Comparison of ENCODE assay signal across 24 cellular contexts in genomic region chrX:40476958-40477357, GRCh38.
DNase-seq lines count a peak whose midpoint lies in the region; ATAC-seq, FAIRE-seq and TF ChIP-seq lines count a peak whose summit lies in the region.
"Had no signal": no experiment of that assay in that cellular context is flagged by ENCODE, and none has a peak within 500 bp of the region (broad histone marks: within the 10 kb centered on the region; RNA-seq: fewer than 3 reads in every experiment).

No MANE protein-coding gene starts in this region.

- no peaks in the 10 kb centered on the region for H3K9me3 ChIP-seq in CD4-positive, CD25-positive, alpha-beta regulatory T cell (ENCODE audit: control insufficient read depth in 2 of 2, low read length in 2 of 2)
- H3K9me3 ChIP-seq in heart left ventricle, result peaks cover 0 to 5% (median 0%) of the 10 kb centered on the region in 12 donors
- H3K9me3 ChIP-seq: BE2C, Caco-2 had no signal

- TF ChIP-seq CTCF in chondrocyte (IDR thresholded peaks at IDR 0.05) (no peak), heart left ventricle (IDR thresholded peaks at IDR 0.05) (no peak), dorsolateral prefrontal cortex (IDR thresholded peaks at IDR 0.05 in 54 of 56, conservative IDR thresholded peaks at IDR 0.05 in 2 of 56; ENCODE audit: low read depth in 1 of 56, partially characterized antibody in 56 of 56) (no peak)

- H3K27ac Mint-ChIP-seq in CD4-positive, CD25-positive, alpha-beta regulatory T cell, result peak overlapping the region in 2 of 3 donors; percentile 48 to 60
- no peak overlapping the region for H3K27ac Mint-ChIP-seq in activated T-helper 17 cell treated with anti-CD3 and anti-CD28 coated beads, Interleukin-2, amount 50 U/mL, for 72 hours
- no peak overlapping the region for H3K27ac Mint-ChIP-seq in chondrocyte (ENCODE audit: unreplicated experiment)
- H3K27ac Mint-ChIP-seq: CD4-positive, alpha-beta T cell; H9 had no signal

- H3K4me3 Mint-ChIP-seq in CD4-positive, CD25-positive, alpha-beta regulatory T cell, result peak overlapping the region; percentile 7 to 67 (median 32)
- peak overlapping the region; percentile 19 for H3K4me3 Mint-ChIP-seq in activated T-helper 17 cell treated with anti-CD3 and anti-CD28 coated beads, Interleukin-2, amount 50 U/mL, for 72 hours
- no peak overlapping the region for H3K4me3 Mint-ChIP-seq in chondrocyte (ENCODE audit: unreplicated experiment)
- H3K4me3 Mint-ChIP-seq: CD4-positive, alpha-beta T cell; H9 had no signal

- H3K9me3 Mint-ChIP-seq in CD4-positive, CD25-positive, alpha-beta regulatory T cell, result peaks cover 0 to 4% (median 0%) of the 10 kb centered on the region in 7 donors
- no peaks in the 10 kb centered on the region for H3K9me3 Mint-ChIP-seq in activated T-helper 17 cell treated with anti-CD3 and anti-CD28 coated beads, Interleukin-2, amount 50 U/mL, for 72 hours
- peaks cover 12% of the 10 kb centered on the region for H3K9me3 Mint-ChIP-seq in chondrocyte (ENCODE audit: low read depth)
- H3K9me3 Mint-ChIP-seq: CD4-positive, alpha-beta T cell had no signal

- no peaks in the 10 kb centered on the region for H3K27me3 ChIP-seq in CD4-positive, CD25-positive, alpha-beta regulatory T cell (ENCODE audit: control insufficient read depth, insufficient read depth, low read length)
- peaks cover 0 to 62% (median 0%) of the 10 kb centered on the region in 9 donors for H3K27me3 ChIP-seq in heart left ventricle
- peaks cover 0 to 91% (median 34%) of the 10 kb centered on the region in 45 donors for H3K27me3 ChIP-seq in dorsolateral prefrontal cortex
- H3K27me3 ChIP-seq: BE2C had no signal

- H3K4me1 Mint-ChIP-seq in CD4-positive, CD25-positive, alpha-beta regulatory T cell, result peaks cover 0 to 48% (median 26%) of the 10 kb centered on the region in 4 donors
- H3K4me1 Mint-ChIP-seq in activated T-helper 17 cell treated with anti-CD3 and anti-CD28 coated beads, Interleukin-2, amount 50 U/mL, for 72 hours, result peaks cover 11% of the 10 kb centered on the region
- peaks cover 22% of the 10 kb centered on the region for H3K4me1 Mint-ChIP-seq in chondrocyte (ENCODE audit: low read depth)

- H3K36me3 ChIP-seq in CD4-positive, CD25-positive, alpha-beta regulatory T cell (ENCODE audit: control insufficient read depth, insufficient read depth, low read length), result no peaks in the 10 kb centered on the region
- H3K36me3 ChIP-seq in heart left ventricle, result no peaks in the 10 kb centered on the region
- H3K36me3 ChIP-seq: BE2C had no signal

- H3K4me3 ChIP-seq in CD4-positive, CD25-positive, alpha-beta regulatory T cell (ENCODE audit: low read depth, low read length), result peak overlapping the region; percentile 53
- H3K4me3 ChIP-seq in heart left ventricle (no peak overlapping the region), dorsolateral prefrontal cortex (no peak overlapping the region)
- H3K4me3 ChIP-seq: GM23248 had no signal

- no peaks in the 10 kb centered on the region for H3K36me3 Mint-ChIP-seq in CD4-positive, CD25-positive, alpha-beta regulatory T cell
- H3K36me3 Mint-ChIP-seq in activated T-helper 17 cell treated with anti-CD3 and anti-CD28 coated beads, Interleukin-2, amount 50 U/mL, for 72 hours (ENCODE audit: low read depth), result no peaks in the 10 kb centered on the region
- H3K36me3 Mint-ChIP-seq in chondrocyte (ENCODE audit: low read depth), result no peaks in the 10 kb centered on the region

- H3K27me3 Mint-ChIP-seq in CD4-positive, CD25-positive, alpha-beta regulatory T cell, result peaks cover 6% of the 10 kb centered on the region
- peaks cover 4% of the 10 kb centered on the region for H3K27me3 Mint-ChIP-seq in activated T-helper 17 cell treated with anti-CD3 and anti-CD28 coated beads, Interleukin-2, amount 50 U/mL, for 72 hours
- no peaks in the 10 kb centered on the region for H3K27me3 Mint-ChIP-seq in chondrocyte (ENCODE audit: low read depth)
- H3K27me3 Mint-ChIP-seq: CD4-positive, alpha-beta T cell had no signal

- 77 to 85% (median 81%) methylated on average over 7 of the region's 7 CpGs for WGBS in heart left ventricle, 4 donors

- H3K27ac ChIP-seq in CD4-positive, CD25-positive, alpha-beta regulatory T cell (ENCODE audit: insufficient read depth, low read length, poor library complexity, severe bottlenecking), result peak overlapping the region; percentile 33
- no peak overlapping the region for H3K27ac ChIP-seq in heart left ventricle
- no peak overlapping the region for H3K27ac ChIP-seq in dorsolateral prefrontal cortex
- H3K27ac ChIP-seq: GM23248, HL-60 had no signal

- H3K4me1 ChIP-seq in CD4-positive, CD25-positive, alpha-beta regulatory T cell (ENCODE audit: control insufficient read depth, insufficient read depth, low read length, poor library complexity, severe bottlenecking), result peaks cover 26% of the 10 kb centered on the region
- H3K4me1 ChIP-seq in heart left ventricle, result peaks cover 0 to 4% (median 0%) of the 10 kb centered on the region in 12 donors

- peak in 2 of 3 donors; percentile 40 to 49 for DNase-seq in CD4-positive, CD25-positive, alpha-beta regulatory T cell
- DNase-seq in GM12892 (ENCODE audit: insufficient read length), result no peak
- peak; percentile 32 for DNase-seq in chondrocyte (ENCODE audit: low spot score)
- no peak for DNase-seq in NCI-H146 treated with DMSO at 0.1 percent for 48 hours (lab: John Stamatoyannopoulos, UW; ENCODE audit: unreplicated experiment)
- DNase-seq in heart left ventricle, result no peak
- DNase-seq in dorsolateral prefrontal cortex, result no peak
- DNase-seq: BE2C; Caco-2; CD4-positive, alpha-beta T cell; DMS 273 treated with DMSO at 0.1 percent for 48 hours; DMS79 treated with DMSO at 0.1 percent for 48 hours; GM23248; H9; KG1; NCI-H1105; NCI-H1694; NCI-H2081; NCI-H2171; NCI-H524 treated with DMSO at 0.1 percent for 48 hours; OCI-M1 had no signal

- intact Hi-C loops in heart left ventricle (cut with DNase I) (loop anchor here in 1 of 10 donors (10.0 kb wide), 1 partner anchor 752 kb away; no protein-coding TSS in a partner anchor), dorsolateral prefrontal cortex (cut with DNase I) (loop anchor here (5.0 to 10.0 kb wide), 3 partner anchors 58 to 662 kb away; no protein-coding TSS in a partner anchor)

- peak; percentile 48 for FAIRE-seq in GM12892 (lab: Jason Lieb, UNC)
- FAIRE-seq: RCC 7860 had no signal

- TF ChIP-seq POLR2A in GM12892 (IDR thresholded peaks at IDR 0.05; ENCODE audit: low read depth, low read length) (no peak), heart left ventricle (IDR thresholded peaks at IDR 0.05) (no peak)

- ATAC-seq in CD4-positive, CD25-positive, alpha-beta regulatory T cell (ENCODE audit: low read depth in 2 of 2), result peak; percentile 67 to 81
- ATAC-seq in activated T-helper 17 cell treated with anti-CD3 and anti-CD28 coated beads, Interleukin-2, amount 50 U/mL, for 72 hours (replicated peaks), result no peak
- ATAC-seq in heart left ventricle, result no peak
- ATAC-seq: Right ventricle myocardium inferior had no signal

Comparison
In these comparisons a context has a peak if more than half of its experiments do, and no peak if none do; other contexts are left out.
1. ATAC-seq: peak in CD4-positive, CD25-positive, alpha-beta regulatory T cell (2 of 2); none in activated T-helper 17 cell treated with anti-CD3 and anti-CD28 coated beads, Interleukin-2, amount 50 U/mL, for 72 hours (single experiment) and heart left ventricle (0 of 4).
2. DNase-seq: peak in CD4-positive, CD25-positive, alpha-beta regulatory T cell (2 of 3) and chondrocyte (single experiment); none in GM12892 (single experiment), NCI-H146 treated with DMSO at 0.1 percent for 48 hours (single experiment), heart left ventricle (0 of 5) and dorsolateral prefrontal cortex (0 of 10).
3. H3K27ac Mint-ChIP-seq: peak in CD4-positive, CD25-positive, alpha-beta regulatory T cell (2 of 3); none in activated T-helper 17 cell treated with anti-CD3 and anti-CD28 coated beads, Interleukin-2, amount 50 U/mL, for 72 hours (single experiment) and chondrocyte (single experiment).